In the genomic region with DNA sequence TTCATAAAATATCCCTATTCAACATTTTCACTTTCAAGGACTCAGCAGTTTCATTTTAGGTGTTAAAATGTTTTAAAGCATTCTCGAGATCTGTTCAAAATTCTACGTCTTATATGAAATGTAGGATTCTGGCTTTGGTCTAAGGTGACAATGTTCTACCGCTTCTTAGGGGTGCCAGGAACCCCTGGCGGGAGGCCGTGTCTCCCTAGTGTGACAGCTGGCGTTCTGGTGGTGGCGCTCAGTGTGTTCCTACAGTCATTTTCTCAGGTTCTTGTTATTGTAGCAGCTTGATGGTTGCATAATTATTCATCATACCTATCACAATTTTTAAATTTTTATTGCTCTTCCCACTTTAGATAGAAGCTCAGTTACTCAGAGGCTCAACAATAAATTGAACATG, we compare ENCODE assay signal across 20 cellular contexts.
DNase-seq lines count a peak whose midpoint lies in the region; ATAC-seq, FAIRE-seq and TF ChIP-seq lines count a peak whose summit lies in the region.
"Had no signal": no experiment of that assay in that cellular context is flagged by ENCODE, and none has a peak within 500 bp of the region (broad histone marks: within the 10 kb centered on the region; RNA-seq: fewer than 3 reads in every experiment).

No MANE protein-coding gene starts in this region.

- TF ChIP-seq POLR2A in GM12892 (IDR thresholded peaks at IDR 0.05; ENCODE audit: low read depth, low read length), result no peak

- no peaks in the 10 kb centered on the region for H3K36me3 ChIP-seq in BLaER1 treated with 17β-estradiol and CSF1 and Interleukin-3, amounts not matched to agents 10 nM and 100 nM
- H3K36me3 ChIP-seq: HAP-1 had no signal

- H3K9me3 Mint-ChIP-seq in central memory CD8-positive, alpha-beta T cell, result no peaks in the 10 kb centered on the region
- H3K9me3 Mint-ChIP-seq in stimulated activated effector memory CD8-positive, alpha-beta T cell treated with anti-CD3 and anti-CD28 coated beads, Interleukin-12 subunit alpha, Interleukin-12 subunit beta, amount 100 ng/mL, for 72 hours, result no peaks in the 10 kb centered on the region
- no peaks in the 10 kb centered on the region for H3K9me3 Mint-ChIP-seq in activated T-helper 2 cell treated with anti-CD3 and anti-CD28 coated beads, Interferon-gamma antibody, Interleukin-2, Interleukin-4, amounts not matched to agents 10 μg/mL and 5 μg/mL and 100 μg/mL, durations not matched to agents 14 hours and 24 hours and 36 hours
- H3K9me3 Mint-ChIP-seq: CD8-positive, alpha-beta T cell; HFFc6 had no signal

- FAIRE-seq in GM12892 (lab: Jason Lieb, UNC), result no peak
- FAIRE-seq: D721Med, GM12891, H54 had no signal

- H3K9me3 ChIP-seq in BLaER1 treated with 17β-estradiol and CSF1 and Interleukin-3, amounts not matched to agents 10 nM and 100 nM (replicated peaks in 1 of 11), result no peaks in the 10 kb centered on the region
- no peaks in the 10 kb centered on the region for H3K9me3 ChIP-seq in T-helper 17 cell (ENCODE audit: control insufficient read depth, low read length, poor library complexity, severe bottlenecking)
- H3K9me3 ChIP-seq: HAP-1 had no signal

- intact Hi-C loops in activated T-helper 2 cell treated with anti-CD3 and anti-CD28 coated beads, Interferon-gamma antibody, Interleukin-2, Interleukin-4, amounts not matched to agents 10 μg/mL and 5 μg/mL and 100 μg/mL, durations not matched to agents 14 hours and 24 hours and 36 hours (cut with micrococcal nuclease), result no loop called here
- intact Hi-C loops in left ventricle myocardium superior (cut with micrococcal nuclease), result no loop called here

- H4K20me1 ChIP-seq in BLaER1 treated with 17β-estradiol and CSF1 and Interleukin-3, amounts not matched to agents 10 nM and 100 nM, result peaks cover 9 to 72% (median 48%) of the 10 kb centered on the region in 11 experiments; a peak in 19 of 22 replicates

- H3K4me2 ChIP-seq in BLaER1 treated with 17β-estradiol and CSF1 and Interleukin-3, amounts not matched to agents 10 nM and 100 nM, result peak overlapping the region in 9 of 11 experiments; percentile 28 to 88 (median 64); a peak in 17 of 22 replicates

- peaks cover 8% of the 10 kb centered on the region for H3K27me3 Mint-ChIP-seq in T-helper 17 cell
- H3K27me3 Mint-ChIP-seq in central memory CD8-positive, alpha-beta T cell, result no peaks in the 10 kb centered on the region
- H3K27me3 Mint-ChIP-seq in activated T-helper 2 cell treated with anti-CD3 and anti-CD28 coated beads, Interferon-gamma antibody, Interleukin-2, Interleukin-4, amounts not matched to agents 10 μg/mL and 5 μg/mL and 100 μg/mL, durations not matched to agents 14 hours and 24 hours and 36 hours (ENCODE audit: low read depth), result peaks cover 6% of the 10 kb centered on the region
- H3K27me3 Mint-ChIP-seq: CD4-positive, CD25-positive, alpha-beta regulatory T cell had no signal

- no peaks in the 10 kb centered on the region for H3K36me3 Mint-ChIP-seq in T-helper 17 cell (ENCODE audit: low read depth)
- H3K36me3 Mint-ChIP-seq in central memory CD8-positive, alpha-beta T cell (ENCODE audit: insufficient read depth), result no peaks in the 10 kb centered on the region
- H3K36me3 Mint-ChIP-seq in stimulated activated effector memory CD8-positive, alpha-beta T cell treated with anti-CD3 and anti-CD28 coated beads, Interleukin-12 subunit alpha, Interleukin-12 subunit beta, amount 100 ng/mL, for 72 hours, result no peaks in the 10 kb centered on the region
- H3K36me3 Mint-ChIP-seq in activated T-helper 2 cell treated with anti-CD3 and anti-CD28 coated beads, Interferon-gamma antibody, Interleukin-2, Interleukin-4, amounts not matched to agents 10 μg/mL and 5 μg/mL and 100 μg/mL, durations not matched to agents 14 hours and 24 hours and 36 hours (ENCODE audit: low read depth), result no peaks in the 10 kb centered on the region
- H3K36me3 Mint-ChIP-seq: CD4-positive, CD25-positive, alpha-beta regulatory T cell; CD8-positive, alpha-beta T cell had no signal

- peaks cover 22 to 97% (median 93%) of the 10 kb centered on the region in 10 experiments for H3K4me1 ChIP-seq in BLaER1 treated with 17β-estradiol and CSF1 and Interleukin-3, amounts not matched to agents 10 nM and 100 nM
- H3K4me1 ChIP-seq: HAP-1 had no signal

- ATAC-seq in T-helper 17 cell (no peak), left ventricle myocardium superior (no peak)
- ATAC-seq in central memory CD8-positive, alpha-beta T cell (replicated peaks; ENCODE audit: extremely low read depth, poor library complexity, severe bottlenecking), result no peak
- ATAC-seq in stimulated activated effector memory CD8-positive, alpha-beta T cell treated with anti-CD3 and anti-CD28 coated beads, Interleukin-12 subunit alpha, Interleukin-12 subunit beta, amount 100 ng/mL, for 72 hours, result no peak
- ATAC-seq: CD8-positive, alpha-beta T cell had no signal

- no peaks in the 10 kb centered on the region for H3K27me3 ChIP-seq in BLaER1 treated with 17β-estradiol and CSF1 and Interleukin-3, amounts not matched to agents 10 nM and 100 nM

- H3K27ac ChIP-seq in BLaER1 treated with 17β-estradiol and CSF1 and Interleukin-3, amounts not matched to agents 10 nM and 100 nM, result peak overlapping the region in 1 of 11 experiments; percentile 13; a peak in 2 of 22 replicates
- H3K27ac ChIP-seq: C4-2B had no signal

- DNase-seq in T-helper 17 cell, result no peak
- DNase-seq in central memory CD8-positive, alpha-beta T cell (ENCODE audit: low spot score in 2 of 2), result no peak
- DNase-seq in stimulated activated effector memory CD8-positive, alpha-beta T cell treated with anti-CD3 and anti-CD28 coated beads, Interleukin-12 subunit alpha, Interleukin-12 subunit beta, amount 100 ng/mL, for 72 hours (ENCODE audit: low spot score in 2 of 2), result no peak
- no peak for DNase-seq in GM12892 (ENCODE audit: insufficient read length)
- DNase-seq in DMS79 treated with DMSO at 0.1 percent for 48 hours (lab: John Stamatoyannopoulos, UW), result no peak
- DNase-seq in activated T-helper 2 cell treated with anti-CD3 and anti-CD28 coated beads, Interferon-gamma antibody, Interleukin-2, Interleukin-4, amounts not matched to agents 10 μg/mL and 5 μg/mL and 100 μg/mL, durations not matched to agents 14 hours and 24 hours and 36 hours (ENCODE audit: low spot score), result no peak
- DNase-seq in left ventricle myocardium superior, result no peak
- DNase-seq: CD4-positive, CD25-positive, alpha-beta regulatory T cell; CD8-positive, alpha-beta T cell; DMS 273 treated with DMSO at 0.1 percent for 48 hours; DMS79; GF-D8; GOT3; HFFc6 had no signal

- no peak overlapping the region for H3K9ac ChIP-seq in BLaER1 treated with 17β-estradiol and CSF1 and Interleukin-3, amounts not matched to agents 10 nM and 100 nM

- H3K4me3 Mint-ChIP-seq in T-helper 17 cell, result no peak overlapping the region
- no peak overlapping the region for H3K4me3 Mint-ChIP-seq in central memory CD8-positive, alpha-beta T cell
- H3K4me3 Mint-ChIP-seq in stimulated activated effector memory CD8-positive, alpha-beta T cell treated with anti-CD3 and anti-CD28 coated beads, Interleukin-12 subunit alpha, Interleukin-12 subunit beta, amount 100 ng/mL, for 72 hours, result no peak overlapping the region
- H3K4me3 Mint-ChIP-seq in activated T-helper 2 cell treated with anti-CD3 and anti-CD28 coated beads, Interferon-gamma antibody, Interleukin-2, Interleukin-4, amounts not matched to agents 10 μg/mL and 5 μg/mL and 100 μg/mL, durations not matched to agents 14 hours and 24 hours and 36 hours (ENCODE audit: low read depth), result no peak overlapping the region
- H3K4me3 Mint-ChIP-seq: CD4-positive, CD25-positive, alpha-beta regulatory T cell; CD8-positive, alpha-beta T cell; HFFc6 had no signal

- peaks cover 8% of the 10 kb centered on the region for H3K4me1 Mint-ChIP-seq in T-helper 17 cell
- peaks cover 23% of the 10 kb centered on the region for H3K4me1 Mint-ChIP-seq in central memory CD8-positive, alpha-beta T cell
- peaks cover 38% of the 10 kb centered on the region for H3K4me1 Mint-ChIP-seq in stimulated activated effector memory CD8-positive, alpha-beta T cell treated with anti-CD3 and anti-CD28 coated beads, Interleukin-12 subunit alpha, Interleukin-12 subunit beta, amount 100 ng/mL, for 72 hours
- H3K4me1 Mint-ChIP-seq in activated T-helper 2 cell treated with anti-CD3 and anti-CD28 coated beads, Interferon-gamma antibody, Interleukin-2, Interleukin-4, amounts not matched to agents 10 μg/mL and 5 μg/mL and 100 μg/mL, durations not matched to agents 14 hours and 24 hours and 36 hours (ENCODE audit: low read depth), result no peaks in the 10 kb centered on the region
- H3K4me1 Mint-ChIP-seq: CD4-positive, CD25-positive, alpha-beta regulatory T cell had no signal

- H3K27ac Mint-ChIP-seq in T-helper 17 cell, result peak overlapping the region; percentile 29
- H3K27ac Mint-ChIP-seq in central memory CD8-positive, alpha-beta T cell (ENCODE audit: low read depth), result peak overlapping the region; percentile 44
- peak overlapping the region; percentile 40 for H3K27ac Mint-ChIP-seq in stimulated activated effector memory CD8-positive, alpha-beta T cell treated with anti-CD3 and anti-CD28 coated beads, Interleukin-12 subunit alpha, Interleukin-12 subunit beta, amount 100 ng/mL, for 72 hours
- no peak overlapping the region for H3K27ac Mint-ChIP-seq in activated T-helper 2 cell treated with anti-CD3 and anti-CD28 coated beads, Interferon-gamma antibody, Interleukin-2, Interleukin-4, amounts not matched to agents 10 μg/mL and 5 μg/mL and 100 μg/mL, durations not matched to agents 14 hours and 24 hours and 36 hours
- H3K27ac Mint-ChIP-seq: CD8-positive, alpha-beta T cell; HFFc6 had no signal

- H3K4me3 ChIP-seq in BLaER1 treated with 17β-estradiol and CSF1 and Interleukin-3, amounts not matched to agents 10 nM and 100 nM, result no peak overlapping the region
- H3K4me3 ChIP-seq: HAP-1 had no signal
